9 cellular contexts compared by ENCODE assay signal in genomic region chr11:118918128-118918685, GRCh38. TPM values are rescaled to one million over a fixed set of nuclear protein-coding genes. Genes with fewer than 3 reads are reported as not detected.
DNase-seq lines count a peak whose midpoint lies in the region; ATAC-seq and TF ChIP-seq lines count a peak whose summit lies in the region.
"Had no signal": no experiment of that assay in that cellular context is flagged by ENCODE, and none has a peak within 500 bp of the region (broad histone marks: within the 10 kb centered on the region; RNA-seq: fewer than 3 reads in every experiment).

No MANE protein-coding gene starts in this region.

- H3K36me3 Mint-ChIP-seq in activated naive CD8-positive, alpha-beta T cell treated with anti-CD3 and anti-CD28 coated beads for 36 hours, result peaks cover 9% of the 10 kb centered on the region

- DNase-seq in DMS114 treated with DMSO at 0.1 percent for 48 hours (lab: John Stamatoyannopoulos, UW; ENCODE audit: unreplicated experiment) (peak; percentile 25), NCI-H1092 treated with DMSO at 0.1 percent for 48 hours (lab: John Stamatoyannopoulos, UW) (peak; percentile 41), heart left ventricle (peak in 4 of 5 donors; percentile 67 to 84 (median 80)), superior temporal gyrus (ENCODE audit: extremely low spot score) (no peak)
- DNase-seq in activated naive CD8-positive, alpha-beta T cell treated with anti-CD3 and anti-CD28 coated beads for 36 hours, result peak; percentile 54

- H3K4me3 ChIP-seq in heart left ventricle (peak overlapping the region in 10 of 12 donors; percentile 17 to 95 (median 39)), rectal smooth muscle tissue (ENCODE audit: low read length) (peak overlapping the region; percentile 62)

- H3K4me1 Mint-ChIP-seq in activated naive CD8-positive, alpha-beta T cell treated with anti-CD3 and anti-CD28 coated beads for 36 hours, result peaks cover 71% of the 10 kb centered on the region

- H3K36me3 ChIP-seq in heart left ventricle (no peaks in the 10 kb centered on the region), rectal smooth muscle tissue (ENCODE audit: control insufficient read depth, insufficient read depth, low read length) (no peaks in the 10 kb centered on the region)

- H3K9me3 Mint-ChIP-seq in activated naive CD8-positive, alpha-beta T cell treated with anti-CD3 and anti-CD28 coated beads for 36 hours, result no peaks in the 10 kb centered on the region

- H3K27me3 Mint-ChIP-seq in activated naive CD8-positive, alpha-beta T cell treated with anti-CD3 and anti-CD28 coated beads for 36 hours, result no peaks in the 10 kb centered on the region

- peaks cover 32 to 100% (median 99%) of the 10 kb centered on the region in 12 donors for H3K4me1 ChIP-seq in heart left ventricle
- H3K4me1 ChIP-seq in rectal smooth muscle tissue (ENCODE audit: control insufficient read depth, insufficient read depth, low read length), result peaks cover 80% of the 10 kb centered on the region

- peak in 1 of 2 donors; percentile 21 for TF ChIP-seq POLR2A in heart left ventricle (IDR thresholded peaks at IDR 0.05)

- H3K27ac ChIP-seq in heart left ventricle (peak overlapping the region; percentile 87 to 100 (median 95)), rectal smooth muscle tissue (ENCODE audit: low read depth, low read length) (peak overlapping the region; percentile 91)

- peak; percentile 4 to 22 (median 6) for ATAC-seq in heart left ventricle
- no peak for ATAC-seq in GM21619 (IDR thresholded peaks at IDR 0.05; ENCODE audit: unreplicated experiment)
- no peak for ATAC-seq in GM19395 (IDR thresholded peaks at IDR 0.05; ENCODE audit: unreplicated experiment)

- H3K4me3 Mint-ChIP-seq in activated naive CD8-positive, alpha-beta T cell treated with anti-CD3 and anti-CD28 coated beads for 36 hours, result peak overlapping the region; percentile 92

- TF ChIP-seq CTCF in heart left ventricle (IDR thresholded peaks at IDR 0.05), result no peak

- no peaks in the 10 kb centered on the region for H3K9me3 ChIP-seq in heart left ventricle

- WGBS in heart left ventricle, 4 donors, result 1 to 9% (median 4%) methylated on average over 14 of the region's 14 CpGs

- H3K27ac Mint-ChIP-seq in activated naive CD8-positive, alpha-beta T cell treated with anti-CD3 and anti-CD28 coated beads for 36 hours, result peak overlapping the region; percentile 100

- H3K9ac ChIP-seq in rectal smooth muscle tissue (ENCODE audit: low read length), result peak overlapping the region; percentile 81

- H3K27me3 ChIP-seq in heart left ventricle, result no peaks in the 10 kb centered on the region
- H3K27me3 ChIP-seq in rectal smooth muscle tissue (ENCODE audit: control insufficient read depth, insufficient read depth, low read length), result no peaks in the 10 kb centered on the region

- intact Hi-C loops in heart left ventricle (cut with DNase I), result no loop called here

RNA-seq across cellular contexts. Expression of gene BCL9L, which starts 7.5 kb away (rescaled TPM):
- total RNA-seq in activated naive CD8-positive, alpha-beta T cell treated with anti-CD3 and anti-CD28 coated beads for 36 hours, result 10 to 100 TPM; 34.9 to 38.8 TPM
- total RNA-seq in heart left ventricle, result 10 to 100 TPM; 33.4 to 80.3 (median 44.3) TPM
- 100 to 1,000 TPM in 1 of 2 donors, 10 to 100 TPM in 1; 28.0 to 102 TPM for polyA plus RNA-seq in heart left ventricle

RNA-seq across cellular contexts. Expression of gene CXCR5, which starts 34.5 kb away (rescaled TPM):
- total RNA-seq in activated naive CD8-positive, alpha-beta T cell treated with anti-CD3 and anti-CD28 coated beads for 36 hours, result 1 to 10 TPM; 1.5 to 1.6 TPM
- total RNA-seq in heart left ventricle, result under 1 TPM in 1 of 9 donors, not detected in 8; 0.11 TPM
- polyA plus RNA-seq in heart left ventricle, result under 1 TPM; 0.25 to 0.27 TPM

RNA-seq across cellular contexts. Expression of gene UPK2, which starts 37.9 kb away (rescaled TPM):
- under 1 TPM; 0.48 to 0.49 TPM for total RNA-seq in activated naive CD8-positive, alpha-beta T cell treated with anti-CD3 and anti-CD28 coated beads for 36 hours
- total RNA-seq in heart left ventricle, result not detected
- polyA plus RNA-seq in heart left ventricle, result not detected
- total RNA-seq: subcutaneous adipose tissue had no signal

RNA-seq across cellular contexts. Expression of gene FOXR1, which starts 53.4 kb away (rescaled TPM):
- not detected for total RNA-seq in activated naive CD8-positive, alpha-beta T cell treated with anti-CD3 and anti-CD28 coated beads for 36 hours
- not detected for total RNA-seq in heart left ventricle
- not detected for polyA plus RNA-seq in heart left ventricle
- total RNA-seq: subcutaneous adipose tissue had no signal

Comparison
In these comparisons a context has a peak if more than half of its experiments do, and no peak if none do; other contexts are left out.
1. ATAC-seq: peak in heart left ventricle (4 of 4); none in GM21619 (single experiment) and GM19395 (single experiment).